10 cellular contexts compared by ENCODE assay signal in the genomic region with DNA sequence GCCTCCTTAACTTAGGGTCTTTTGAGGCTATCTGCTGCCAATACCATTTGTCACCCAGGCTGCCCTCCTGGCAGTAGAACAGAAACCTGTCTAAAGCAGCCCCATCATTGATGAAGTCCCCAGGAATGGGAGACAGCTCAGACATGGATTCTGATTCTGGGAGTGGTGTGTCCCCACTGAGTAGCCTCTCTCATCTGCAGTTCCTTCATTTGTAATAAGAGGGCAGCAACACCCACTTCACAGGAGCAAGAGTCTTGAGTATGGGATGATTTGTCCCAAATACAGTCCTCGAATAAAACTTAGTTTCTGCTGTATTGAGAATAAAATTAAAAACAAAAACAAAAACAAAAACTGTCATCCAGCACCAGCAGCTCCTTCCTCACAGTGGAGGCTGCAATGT.
DNase-seq lines count a peak whose midpoint lies in the region; ATAC-seq, FAIRE-seq and TF ChIP-seq lines count a peak whose summit lies in the region.
"Had no signal": no experiment of that assay in that cellular context is flagged by ENCODE, and none has a peak within 500 bp of the region (broad histone marks: within the 10 kb centered on the region; RNA-seq: fewer than 3 reads in every experiment).

No MANE protein-coding gene starts in this region.

- POLR2A ChIA-PET in WTC11 (lab: Charles Lee), result no interaction called here

- no peak for FAIRE-seq in GM19239 (lab: Jason Lieb, UNC)

- intact Hi-C loops in left colon (cut with DNase I, micrococcal nuclease), result no loop called here

- no peak overlapping the region for H3K4me3 Mint-ChIP-seq in WTC11
- H3K4me3 Mint-ChIP-seq: central memory CD8-positive, alpha-beta T cell; naive B cell had no signal

- no peaks in the 10 kb centered on the region for H3K27me3 Mint-ChIP-seq in WTC11 (ENCODE audit: low read depth)
- H3K27me3 Mint-ChIP-seq: central memory CD8-positive, alpha-beta T cell had no signal

- 0 out of 2 replicates have a peak, but pooled peaks have one; percentile 16 for TF ChIP-seq CTCF in WTC11 (IDR thresholded peaks at IDR 0.05)

- ATAC-seq in WTC11 (peak; percentile 95), GM18517 (IDR thresholded peaks at IDR 0.05; ENCODE audit: unreplicated experiment) (no peak), left colon (no peak)

- H3K27ac Mint-ChIP-seq in WTC11, result no peak overlapping the region
- H3K27ac Mint-ChIP-seq: naive B cell had no signal

- CTCF ChIA-PET in WTC11 (lab: Charles Lee), result interaction anchor here (0.6 to 3.9 kb wide), 8 partner anchors 9 to 189 kb away, joined by 3 to 25 read pairs (median 4); a partner anchor contains a TSS

- H3K9me3 Mint-ChIP-seq in WTC11, result 0 out of 2 replicates have a peak, but pooled peaks cover 2% of the 10 kb centered on the region

- H3K4me1 Mint-ChIP-seq in WTC11, result no peaks in the 10 kb centered on the region
- H3K4me1 Mint-ChIP-seq: central memory CD8-positive, alpha-beta T cell; naive B cell had no signal

- no peaks in the 10 kb centered on the region for H3K36me3 Mint-ChIP-seq in WTC11
- H3K36me3 Mint-ChIP-seq: naive B cell had no signal

- DNase-seq in ELF-1 (ENCODE audit: low read depth, low spot score) (peak; percentile 2), HT1080 (ENCODE audit: low read depth) (peak; percentile 7), WTC11 (ENCODE audit: low spot score) (no peak), medulla oblongata (ENCODE audit: extremely low spot score) (peak; percentile 78), GM19239 (ENCODE audit: insufficient read length, low spot score) (no peak), left colon (no peak)
- DNase-seq in stimulated activated CD4-positive, alpha-beta T cell treated with anti-CD3 and anti-CD28 coated beads, Interleukin-12 subunit alpha, Interleukin-12 subunit beta, amount 100 ng/mL, for 4 hours, result no peak
- DNase-seq: naive B cell had no signal

TF ChIP-seq in WTC11, 78 proteins besides CTCF, POLR2A, EP300 and RAD21:
- TF ChIP-seq, protein P1, sequence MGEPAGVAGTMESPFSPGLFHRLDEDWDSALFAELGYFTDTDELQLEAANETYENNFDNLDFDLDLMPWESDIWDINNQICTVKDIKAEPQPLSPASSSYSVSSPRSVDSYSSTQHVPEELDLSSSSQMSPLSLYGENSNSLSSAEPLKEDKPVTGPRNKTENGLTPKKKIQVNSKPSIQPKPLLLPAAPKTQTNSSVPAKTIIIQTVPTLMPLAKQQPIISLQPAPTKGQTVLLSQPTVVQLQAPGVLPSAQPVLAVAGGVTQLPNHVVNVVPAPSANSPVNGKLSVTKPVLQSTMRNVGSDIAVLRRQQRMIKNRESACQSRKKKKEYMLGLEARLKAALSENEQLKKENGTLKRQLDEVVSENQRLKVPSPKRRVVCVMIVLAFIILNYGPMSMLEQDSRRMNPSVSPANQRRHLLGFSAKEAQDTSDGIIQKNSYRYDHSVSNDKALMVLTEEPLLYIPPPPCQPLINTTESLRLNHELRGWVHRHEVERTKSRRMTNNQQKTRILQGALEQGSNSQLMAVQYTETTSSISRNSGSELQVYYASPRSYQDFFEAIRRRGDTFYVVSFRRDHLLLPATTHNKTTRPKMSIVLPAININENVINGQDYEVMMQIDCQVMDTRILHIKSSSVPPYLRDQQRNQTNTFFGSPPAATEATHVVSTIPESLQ (CRISPR knock-in tag; IDR thresholded peaks at IDR 0.05), result no peak
- TF ChIP-seq, protein P2, sequence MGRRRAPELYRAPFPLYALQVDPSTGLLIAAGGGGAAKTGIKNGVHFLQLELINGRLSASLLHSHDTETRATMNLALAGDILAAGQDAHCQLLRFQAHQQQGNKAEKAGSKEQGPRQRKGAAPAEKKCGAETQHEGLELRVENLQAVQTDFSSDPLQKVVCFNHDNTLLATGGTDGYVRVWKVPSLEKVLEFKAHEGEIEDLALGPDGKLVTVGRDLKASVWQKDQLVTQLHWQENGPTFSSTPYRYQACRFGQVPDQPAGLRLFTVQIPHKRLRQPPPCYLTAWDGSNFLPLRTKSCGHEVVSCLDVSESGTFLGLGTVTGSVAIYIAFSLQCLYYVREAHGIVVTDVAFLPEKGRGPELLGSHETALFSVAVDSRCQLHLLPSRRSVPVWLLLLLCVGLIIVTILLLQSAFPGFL (CRISPR knock-in tag; IDR thresholded peaks at IDR 0.05; ENCODE audit: borderline replicate concordance), result no peak
- TF ChIP-seq SMAD4 (CRISPR knock-in tag; IDR thresholded peaks at IDR 0.05) (no peak), ATF1 (CRISPR knock-in tag; IDR thresholded peaks at IDR 0.05) (no peak), JUN (CRISPR knock-in tag; IDR thresholded peaks at IDR 0.05) (no peak), FOXJ3 (CRISPR knock-in tag; IDR thresholded peaks at IDR 0.05; ENCODE audit: borderline replicate concordance) (no peak), NFYB (CRISPR knock-in tag; conservative IDR thresholded peaks at IDR 0.05; ENCODE audit: low read depth) (no peak), ZNF416 (CRISPR knock-in tag; IDR thresholded peaks at IDR 0.05) (no peak), ELF4 (CRISPR knock-in tag; IDR thresholded peaks at IDR 0.05; ENCODE audit: low read depth) (no peak), RELA (CRISPR knock-in tag; IDR thresholded peaks at IDR 0.05; ENCODE audit: borderline replicate concordance) (no peak), EMX1 (CRISPR knock-in tag; IDR thresholded peaks at IDR 0.05) (no peak), ZNF219 (CRISPR knock-in tag; IDR thresholded peaks at IDR 0.05; ENCODE audit: borderline replicate concordance) (no peak), NR1H2 (CRISPR knock-in tag; IDR thresholded peaks at IDR 0.05) (no peak), ZNF317 (CRISPR knock-in tag; IDR thresholded peaks at IDR 0.05; ENCODE audit: borderline replicate concordance, low read depth) (no peak), ZBTB21 (CRISPR knock-in tag; IDR thresholded peaks at IDR 0.05; ENCODE audit: borderline replicate concordance) (no peak)
- TF ChIP-seq, protein P3, sequence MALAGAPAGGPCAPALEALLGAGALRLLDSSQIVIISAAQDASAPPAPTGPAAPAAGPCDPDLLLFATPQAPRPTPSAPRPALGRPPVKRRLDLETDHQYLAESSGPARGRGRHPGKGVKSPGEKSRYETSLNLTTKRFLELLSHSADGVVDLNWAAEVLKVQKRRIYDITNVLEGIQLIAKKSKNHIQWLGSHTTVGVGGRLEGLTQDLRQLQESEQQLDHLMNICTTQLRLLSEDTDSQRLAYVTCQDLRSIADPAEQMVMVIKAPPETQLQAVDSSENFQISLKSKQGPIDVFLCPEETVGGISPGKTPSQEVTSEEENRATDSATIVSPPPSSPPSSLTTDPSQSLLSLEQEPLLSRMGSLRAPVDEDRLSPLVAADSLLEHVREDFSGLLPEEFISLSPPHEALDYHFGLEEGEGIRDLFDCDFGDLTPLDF (CRISPR knock-in tag; IDR thresholded peaks at IDR 0.05), result no peak
- TF ChIP-seq, protein P4, sequence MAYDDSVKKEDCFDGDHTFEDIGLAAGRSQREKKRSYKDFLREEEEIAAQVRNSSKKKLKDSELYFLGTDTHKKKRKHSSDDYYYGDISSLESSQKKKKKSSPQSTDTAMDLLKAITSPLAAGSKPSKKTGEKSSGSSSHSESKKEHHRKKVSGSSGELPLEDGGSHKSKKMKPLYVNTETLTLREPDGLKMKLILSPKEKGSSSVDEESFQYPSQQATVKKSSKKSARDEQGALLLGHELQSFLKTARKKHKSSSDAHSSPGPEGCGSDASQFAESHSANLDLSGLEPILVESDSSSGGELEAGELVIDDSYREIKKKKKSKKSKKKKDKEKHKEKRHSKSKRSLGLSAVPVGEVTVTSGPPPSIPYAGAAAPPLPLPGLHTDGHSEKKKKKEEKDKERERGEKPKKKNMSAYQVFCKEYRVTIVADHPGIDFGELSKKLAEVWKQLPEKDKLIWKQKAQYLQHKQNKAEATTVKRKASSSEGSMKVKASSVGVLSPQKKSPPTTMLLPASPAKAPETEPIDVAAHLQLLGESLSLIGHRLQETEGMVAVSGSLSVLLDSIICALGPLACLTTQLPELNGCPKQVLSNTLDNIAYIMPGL (CRISPR knock-in tag; IDR thresholded peaks at IDR 0.05), result no peak
- TF ChIP-seq, protein P5, sequence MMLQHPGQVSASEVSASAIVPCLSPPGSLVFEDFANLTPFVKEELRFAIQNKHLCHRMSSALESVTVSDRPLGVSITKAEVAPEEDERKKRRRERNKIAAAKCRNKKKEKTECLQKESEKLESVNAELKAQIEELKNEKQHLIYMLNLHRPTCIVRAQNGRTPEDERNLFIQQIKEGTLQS (CRISPR knock-in tag; conservative IDR thresholded peaks at IDR 0.05), result no peak

Comparison
In these comparisons a context has a peak if more than half of its experiments do, and no peak if none do; other contexts are left out.
1. DNase-seq: peak in ELF-1 (single experiment), HT1080 (single experiment) and medulla oblongata (single experiment); none in WTC11 (single experiment), stimulated activated CD4-positive, alpha-beta T cell treated with anti-CD3 and anti-CD28 coated beads, Interleukin-12 subunit alpha, Interleukin-12 subunit beta, amount 100 ng/mL, for 4 hours (single experiment), GM19239 (single experiment) and left colon (0 of 2).